In the genomic region with DNA sequence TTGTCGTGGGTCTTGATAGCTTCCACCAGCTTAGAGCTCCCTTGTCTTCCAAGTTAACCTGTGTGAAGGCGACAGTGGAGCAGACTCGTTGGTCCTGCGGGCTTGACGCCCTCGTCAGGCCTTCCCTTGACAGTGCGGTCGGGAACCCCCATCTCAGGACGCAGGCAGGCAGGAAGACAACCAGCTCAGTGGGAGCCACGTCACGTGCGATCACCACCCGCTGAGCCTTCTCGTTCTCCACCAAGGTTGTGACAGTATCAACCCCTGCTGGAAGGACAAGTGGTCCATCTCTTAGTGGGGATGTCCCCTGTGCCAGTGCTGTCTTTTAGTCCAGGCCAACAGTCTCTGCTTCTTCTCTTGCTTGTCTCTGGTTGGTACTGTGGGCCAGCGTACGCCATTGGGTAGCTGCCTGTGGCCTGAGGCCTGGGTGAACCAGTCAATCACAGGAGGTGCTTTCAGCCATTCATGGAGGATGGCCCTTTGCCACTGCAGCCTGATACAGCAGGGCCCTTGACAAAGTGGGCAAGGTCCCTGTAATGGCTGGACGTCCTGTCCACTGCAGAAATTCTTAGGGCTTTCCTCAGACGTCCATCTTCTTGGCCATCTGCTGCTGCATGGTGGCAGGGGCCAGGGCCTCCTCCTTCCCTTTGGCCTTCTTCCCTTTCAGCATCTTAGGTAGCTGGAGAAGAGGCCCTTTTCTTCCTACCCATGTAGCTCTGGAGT, we compare ENCODE assay signal across 24 cellular contexts. TPM values are rescaled to one million over a fixed set of nuclear protein-coding genes. Genes with fewer than 3 reads are reported as not detected.
DNase-seq lines count a peak whose midpoint lies in the region; FAIRE-seq and TF ChIP-seq lines count a peak whose summit lies in the region.
"Had no signal": no experiment of that assay in that cellular context is flagged by ENCODE, and none has a peak within 500 bp of the region (broad histone marks: within the 10 kb centered on the region; RNA-seq: fewer than 3 reads in every experiment).

No MANE protein-coding gene starts in this region.

- H3K9ac ChIP-seq in colonic mucosa (ENCODE audit: low read depth in 2 of 2, low read length in 2 of 2): no peak overlapping the region
- H3K9ac ChIP-seq: KMS-11 had no signal

- DNase-seq in ELF-1 (ENCODE audit: low read depth, low spot score) (peak; percentile 58), H7 (peak; percentile 89), colonic mucosa (peak; percentile 16), mesenteric fat pad (ENCODE audit: low spot score) (peak; percentile 83), urothelium cell line (ENCODE audit: low spot score) (no peak), RWPE1 (ENCODE audit: low spot score) (no peak), NCI-H2171 treated with DMSO at 0.1 percent for 48 hours (lab: John Stamatoyannopoulos, UW) (no peak), NCI-H1694 (lab: John Stamatoyannopoulos, UW) (no peak)
- DNase-seq: activated CD4-positive, alpha-beta T cell treated with anti-CD3 and anti-CD28 coated beads for 1 hour; activated naive CD4-positive, alpha-beta T cell treated with anti-CD3 and anti-CD28 coated beads for 36 hours; CD4-positive, alpha-beta T cell; foreskin melanocyte; HCEC 1CT; NCI-H1048; NCI-H2081 treated with DMSO at 0.1 percent for 48 hours; occipital lobe; PC-3; stimulated activated naive CD4-positive, alpha-beta T cell treated with Interleukin-2 at 50 U/mL for 16 hours had no signal

- no peaks in the 10 kb centered on the region for H3K4me1 ChIP-seq in colonic mucosa
- H3K4me1 ChIP-seq: right lobe of liver had no signal

- H3K9me3 ChIP-seq in colonic mucosa: no peaks in the 10 kb centered on the region
- H3K9me3 ChIP-seq: right lobe of liver had no signal

- H3K4me3 ChIP-seq in H7 (ENCODE audit: insufficient read depth, low read depth, low read length): no peak overlapping the region
- no peak overlapping the region for H3K4me3 ChIP-seq in colonic mucosa
- H3K4me3 ChIP-seq: right lobe of liver, SK-N-MC had no signal

- H3K27me3 ChIP-seq in H7 (ENCODE audit: control insufficient read depth, insufficient read depth, low read length) (no peaks in the 10 kb centered on the region), colonic mucosa (no peaks in the 10 kb centered on the region)
- H3K27me3 ChIP-seq: right lobe of liver had no signal

- POLR2A ChIA-PET in RWPE1 (lab: Yijun Ruan, JAX; ENCODE audit: low non-redundant PET): no interaction called here

- H3K36me3 ChIP-seq in H7 (replicated peaks; ENCODE audit: control insufficient read depth, insufficient read depth, low read length) (no peaks in the 10 kb centered on the region; the same call in 1 of the 2 replicates), colonic mucosa (no peaks in the 10 kb centered on the region)
- H3K36me3 ChIP-seq: right lobe of liver had no signal

- TF ChIP-seq CTCF in colonic mucosa (IDR thresholded peaks at IDR 0.05) (no peak), RWPE1 (conservative IDR thresholded peaks at IDR 0.05; ENCODE audit: low read depth) (no peak)

- CTCF ChIA-PET in RWPE1 (lab: Yijun Ruan, JAX): no interaction called here

- H3K27ac ChIP-seq in colonic mucosa (no peak overlapping the region), RWPE1 (no peak overlapping the region)
- H3K27ac ChIP-seq: epithelial cell of prostate, KMS-11, right lobe of liver, SK-N-MC had no signal

- FAIRE-seq in urothelium cell line (lab: Jason Lieb, UNC): no peak
- FAIRE-seq: astrocyte, GM19239 had no signal

- intact Hi-C loops in colonic mucosa (cut with DNase I): no loop called here

RNA-seq across cellular contexts. Expression of gene RGS12, which starts 31.4 kb away (rescaled TPM):
- 18.7 and 19.7 TPM in 2 replicates for total RNA-seq in H7 (2014; rRNA removed; shearing (Covaris generic))
- total RNA-seq in colonic mucosa (10 to 100 TPM; 18.0 to 25.7 TPM), mesenteric fat pad (26.3 TPM)

Comparison
In these comparisons a context has a peak if more than half of its experiments do, and no peak if none do; other contexts are left out.
1. DNase-seq: peak in ELF-1 (single experiment), H7 (single experiment), colonic mucosa (single experiment) and mesenteric fat pad (single experiment); none in urothelium cell line (single experiment), RWPE1 (single experiment), NCI-H2171 treated with DMSO at 0.1 percent for 48 hours (single experiment) and NCI-H1694 (single experiment).